Comparison of ENCODE assay signal across 15 cellular contexts in the genomic region with DNA sequence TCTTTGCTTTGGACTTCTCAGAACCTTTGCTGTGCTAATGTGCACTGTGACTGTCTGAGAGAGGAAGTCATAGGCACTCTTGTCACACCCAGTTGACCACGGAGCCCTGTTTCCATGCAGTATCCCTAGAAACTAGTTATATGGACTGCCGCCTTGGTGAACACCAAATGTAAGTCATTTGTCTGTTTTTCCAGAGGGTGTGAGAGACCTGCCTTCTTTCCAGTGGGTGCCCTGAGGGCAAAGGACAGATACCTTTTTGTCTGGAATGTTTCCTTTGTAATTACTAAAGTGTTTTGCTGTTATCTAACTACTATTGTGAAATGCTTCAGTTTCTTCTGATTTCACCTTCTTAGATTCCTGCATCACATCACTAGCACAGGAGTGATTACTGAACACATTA.
DNase-seq lines count a peak whose midpoint lies in the region; ATAC-seq and TF ChIP-seq lines count a peak whose summit lies in the region.
"Had no signal": no experiment of that assay in that cellular context is flagged by ENCODE, and none has a peak within 500 bp of the region (broad histone marks: within the 10 kb centered on the region; RNA-seq: fewer than 3 reads in every experiment).

No MANE protein-coding gene starts in this region.

- DNase-seq in AG10803 (ENCODE audit: low read depth) (peak; percentile 24), LHCN-M2 (ENCODE audit: low read depth) (peak; percentile 41), breast epithelium (ENCODE audit: low spot score in 2 of 2) (no peak), mesenchymal stem cell (peak; percentile 33), NCI-H2196 (lab: John Stamatoyannopoulos, UW; ENCODE audit: unreplicated experiment) (no peak), GM13977 (ENCODE audit: low spot score) (no peak)
- DNase-seq: activated CD4-positive, alpha-beta T cell treated with anti-CD3 and anti-CD28 coated beads, Interleukin-2, amount 50 U/mL, for 4 hours; effector memory CD8-positive, alpha-beta T cell; MV-4-11; OCI-M1; T-helper 17 cell; upper lobe of left lung had no signal

- H3K9ac ChIP-seq in mesenchymal stem cell (ENCODE audit: low read length) = no peak overlapping the region

- no peak overlapping the region for H3K23ac ChIP-seq in mesenchymal stem cell (ENCODE audit: low read length in 2 of 2)

- H2AK5ac ChIP-seq in mesenchymal stem cell (ENCODE audit: low read length, severe bottlenecking) = no peak overlapping the region

- H2BK15ac ChIP-seq in mesenchymal stem cell (ENCODE audit: low read depth, poor library complexity, severe bottlenecking) = no peak overlapping the region

- TF ChIP-seq CTCF in AG10803 (conservative IDR thresholded peaks at IDR 0.05; ENCODE audit: low read length) = no peak
- no peak for TF ChIP-seq CTCF in breast epithelium (IDR thresholded peaks at IDR 0.05)
- TF ChIP-seq CTCF in GM13977 (IDR thresholded peaks at IDR 0.05; ENCODE audit: extremely low read depth, insufficient read depth, missing control alignments) = no peak

- no peak overlapping the region for H4K8ac ChIP-seq in mesenchymal stem cell (ENCODE audit: low read length)

- no peak overlapping the region for H2BK120ac ChIP-seq in mesenchymal stem cell (ENCODE audit: low read depth, low read length)

- H3K4me1 ChIP-seq in breast epithelium (no peaks in the 10 kb centered on the region), mesenchymal stem cell (ENCODE audit: control insufficient read depth, insufficient read depth, low read depth, low read length) (peaks cover 5% of the 10 kb centered on the region)
- H3K4me1 ChIP-seq: gastroesophageal sphincter, upper lobe of left lung had no signal

- H3K27ac ChIP-seq in breast epithelium = peak overlapping the region; percentile 10 to 43
- peak overlapping the region; percentile 72 for H3K27ac ChIP-seq in mesenchymal stem cell (ENCODE audit: low read length, poor library complexity, severe bottlenecking)
- H3K27ac ChIP-seq: gastroesophageal sphincter, upper lobe of left lung had no signal

- peaks cover 3% of the 10 kb centered on the region for H3K79me1 ChIP-seq in mesenchymal stem cell (replicated peaks; ENCODE audit: low read length, poor library complexity, severe bottlenecking)

- H3K4me3 ChIP-seq in AG10803 (ENCODE audit: low read length) = no peak overlapping the region
- H3K4me3 ChIP-seq in breast epithelium = no peak overlapping the region
- H3K4me3 ChIP-seq in mesenchymal stem cell (ENCODE audit: insufficient read depth in 1 of 2, low read depth in 1 of 2, low read length in 2 of 2) = no peak overlapping the region
- H3K4me3 ChIP-seq: gastroesophageal sphincter, upper lobe of left lung had no signal

- H3K9me3 ChIP-seq in breast epithelium = no peaks in the 10 kb centered on the region
- H3K9me3 ChIP-seq in mesenchymal stem cell (ENCODE audit: control insufficient read depth, low read length) = peaks cover 7% of the 10 kb centered on the region

- no peak overlapping the region for H2AFZ ChIP-seq in mesenchymal stem cell (ENCODE audit: low read depth, low read length)

- H3K36me3 ChIP-seq in breast epithelium (no peaks in the 10 kb centered on the region), mesenchymal stem cell (ENCODE audit: control insufficient read depth in 1 of 2, insufficient read depth in 2 of 2, low read depth in 1 of 2, low read length in 2 of 2) (peaks cover 13 to 41% of the 10 kb centered on the region in 2 experiments)

- ATAC-seq in HG03354 (IDR thresholded peaks at IDR 0.05; ENCODE audit: poor library complexity, severe bottlenecking, unreplicated experiment) (no peak), GM18868 (IDR thresholded peaks at IDR 0.05; ENCODE audit: unreplicated experiment) (no peak)
- ATAC-seq: effector memory CD8-positive, alpha-beta T cell; gastroesophageal sphincter; T-helper 17 cell had no signal

- no peaks in the 10 kb centered on the region for H3K27me3 ChIP-seq in breast epithelium
- no peaks in the 10 kb centered on the region for H3K27me3 ChIP-seq in mesenchymal stem cell (ENCODE audit: control insufficient read depth in 1 of 2, insufficient read depth in 1 of 2, low read length in 2 of 2)
- H3K27me3 ChIP-seq: gastroesophageal sphincter, upper lobe of left lung had no signal

- H2BK5ac ChIP-seq in mesenchymal stem cell (ENCODE audit: low read depth, low read length, poor library complexity, severe bottlenecking) = no peak overlapping the region

- no peak overlapping the region for H2BK12ac ChIP-seq in mesenchymal stem cell (ENCODE audit: low read length in 2 of 2)

- no peak overlapping the region for H4K91ac ChIP-seq in mesenchymal stem cell (ENCODE audit: low read length)

- intact Hi-C loops in breast epithelium (cut with DNase I; ENCODE audit: low total_unique reads) = no loop called here

- H3K18ac ChIP-seq in mesenchymal stem cell (ENCODE audit: low read depth in 1 of 2, low read length in 2 of 2) = no peak overlapping the region

- no peak overlapping the region for H3K4me2 ChIP-seq in mesenchymal stem cell (ENCODE audit: low read length, poor library complexity, severe bottlenecking)

- WGBS in mesenchymal stem cell = 92% methylated on average over 2 of the region's 2 CpGs

- no peak overlapping the region for H3K4ac ChIP-seq in mesenchymal stem cell (ENCODE audit: low read depth in 1 of 2, low read length in 2 of 2)

- no peak for TF ChIP-seq POLR2A in breast epithelium (IDR thresholded peaks at IDR 0.05)

- in situ Hi-C loops in GM13977 (cut with MboI; ENCODE audit: low pct_unique_long_range_greater_than_20kb, low sequenced_read_pairs, unreplicated experiment) = no loop called here

- no peak overlapping the region for H3K14ac ChIP-seq in mesenchymal stem cell (ENCODE audit: low read length in 2 of 2)

Comparison
In these comparisons a context has a peak if more than half of its experiments do, and no peak if none do; other contexts are left out.
1. DNase-seq: peak in AG10803 (single experiment), LHCN-M2 (single experiment) and mesenchymal stem cell (single experiment); none in breast epithelium (0 of 2), NCI-H2196 (single experiment) and GM13977 (single experiment).